In genomic region chr12:49967777-49968250, GRCh38 we compare ENCODE assay signal across 9 cellular contexts. TPM values are rescaled to one million over a fixed set of nuclear protein-coding genes. Genes with fewer than 3 reads are reported as not detected.
DNase-seq lines count a peak whose midpoint lies in the region; ATAC-seq and FAIRE-seq lines count a peak whose summit lies in the region.
"Had no signal": no experiment of that assay in that cellular context is flagged by ENCODE, and none has a peak within 500 bp of the region (broad histone marks: within the 10 kb centered on the region; RNA-seq: fewer than 3 reads in every experiment).

No MANE protein-coding gene starts in this region.

- peak overlapping the region; percentile 76 to 78 for H3K4me3 Mint-ChIP-seq in activated T-cell treated with anti-CD3 and anti-CD28 coated beads, Interleukin-2, amount 50 U/mL, for 72 hours
- peak overlapping the region; percentile 52 for H3K4me3 Mint-ChIP-seq in T-helper 17 cell

- H3K4me3 ChIP-seq in iPS-11a (ENCODE audit: low read depth, low read length) = peak overlapping the region; percentile 18

- H3K36me3 Mint-ChIP-seq in activated T-cell treated with anti-CD3 and anti-CD28 coated beads, Interleukin-2, amount 50 U/mL, for 72 hours (ENCODE audit: insufficient read depth in 2 of 2) = no peaks in the 10 kb centered on the region
- H3K36me3 Mint-ChIP-seq in T-helper 17 cell (ENCODE audit: low read depth) = no peaks in the 10 kb centered on the region

- peak overlapping the region; percentile 47 for H3K27ac ChIP-seq in temporal lobe (ENCODE audit: low read depth, low read length)

- DNase-seq in activated T-cell treated with anti-CD3 and anti-CD28 coated beads, Interleukin-2, amount 50 U/mL, for 72 hours = no peak
- no peak for DNase-seq in activated T-cell treated with anti-CD3 and anti-CD28 coated beads for 4 hours
- DNase-seq in T-helper 17 cell = no peak
- DNase-seq in activated CD8-positive, alpha-beta memory T cell treated with anti-CD3 and anti-CD28 coated beads, Interleukin-2, amount 50 U/mL, for 48 hours = no peak
- DNase-seq in C1 segment of cervical spinal cord (lab: John Stamatoyannopoulos, UW) = no peak
- no peak for DNase-seq in HTR-8/SVneo (ENCODE audit: insufficient read length, low spot score)

- H3K27me3 Mint-ChIP-seq in activated T-cell treated with anti-CD3 and anti-CD28 coated beads, Interleukin-2, amount 50 U/mL, for 72 hours (ENCODE audit: low read depth) = peaks cover 34% of the 10 kb centered on the region
- peaks cover 40% of the 10 kb centered on the region for H3K27me3 Mint-ChIP-seq in T-helper 17 cell

- H3K4me1 Mint-ChIP-seq in activated T-cell treated with anti-CD3 and anti-CD28 coated beads, Interleukin-2, amount 50 U/mL, for 72 hours (ENCODE audit: low read depth) = peaks cover 6% of the 10 kb centered on the region
- peaks cover 7% of the 10 kb centered on the region for H3K4me1 Mint-ChIP-seq in T-helper 17 cell

- H3K27ac Mint-ChIP-seq in activated T-cell treated with anti-CD3 and anti-CD28 coated beads, Interleukin-2, amount 50 U/mL, for 72 hours = no peak overlapping the region
- H3K27ac Mint-ChIP-seq in T-helper 17 cell = no peak overlapping the region

- no peak for ATAC-seq in activated T-cell treated with anti-CD3 and anti-CD28 coated beads, Interleukin-2, amount 50 U/mL, for 72 hours (replicated peaks in 1 of 2)
- ATAC-seq in T-helper 17 cell = no peak

- no peaks in the 10 kb centered on the region for H3K9me3 Mint-ChIP-seq in activated T-cell treated with anti-CD3 and anti-CD28 coated beads, Interleukin-2, amount 50 U/mL, for 72 hours

- FAIRE-seq in HTR-8/SVneo (lab: Jason Lieb, UNC) = no peak
- FAIRE-seq: islet of Langerhans had no signal

- no peaks in the 10 kb centered on the region for H3K9me3 ChIP-seq in T-helper 17 cell (ENCODE audit: control insufficient read depth, low read length, poor library complexity, severe bottlenecking)

RNA-seq across cellular contexts. Expression of gene AQP6, which starts 4.9 kb away (rescaled TPM):
- not detected for total RNA-seq in activated T-cell treated with anti-CD3 and anti-CD28 coated beads, Interleukin-2, amount 50 U/mL, for 72 hours
- total RNA-seq in T-helper 17 cell (not detected), temporal lobe (0.25 TPM)

RNA-seq across cellular contexts. Expression of gene AQP5, which starts 6.1 kb away (rescaled TPM):
- total RNA-seq in activated T-cell treated with anti-CD3 and anti-CD28 coated beads, Interleukin-2, amount 50 U/mL, for 72 hours = not detected
- total RNA-seq in T-helper 17 cell (not detected), temporal lobe (0.74 TPM)

RNA-seq across cellular contexts. Expression of gene AQP2, which starts 17.3 kb away (rescaled TPM):
- total RNA-seq in activated T-cell treated with anti-CD3 and anti-CD28 coated beads, Interleukin-2, amount 50 U/mL, for 72 hours = not detected
- not detected for total RNA-seq in T-helper 17 cell
- not detected for total RNA-seq in temporal lobe

RNA-seq across cellular contexts. Expression of gene RACGAP1, which starts 57.5 kb away (rescaled TPM):
- 100 to 1,000 TPM; 121 to 150 TPM for total RNA-seq in activated T-cell treated with anti-CD3 and anti-CD28 coated beads, Interleukin-2, amount 50 U/mL, for 72 hours
- total RNA-seq in T-helper 17 cell = 1 to 10 TPM; 6.8 to 7.3 TPM
- 15.0 TPM for total RNA-seq in temporal lobe
